Comparison of ENCODE assay signal across 8 cellular contexts in genomic region chr2:239465017-239466001, GRCh38.
DNase-seq lines count a peak whose midpoint lies in the region; ATAC-seq, FAIRE-seq and TF ChIP-seq lines count a peak whose summit lies in the region.

No MANE protein-coding gene starts in this region.

- H4K20me1 ChIP-seq in BLaER1 treated with 17β-estradiol and CSF1 and Interleukin-3, amounts not matched to agents 10 nM and 100 nM, result no peaks in the 10 kb centered on the region

- no peak overlapping the region for H3K27ac Mint-ChIP-seq in activated CD8-positive, alpha-beta T cell treated with anti-CD3 and anti-CD28 coated beads, Interleukin-2, amount 10 ng/mL, durations not matched to agents 7 days and 5 days

- H3K4me2 ChIP-seq in BLaER1 treated with 17β-estradiol and CSF1 and Interleukin-3, amounts not matched to agents 10 nM and 100 nM, result peak overlapping the region; percentile 59 to 95 (median 81)

- H3K36me3 Mint-ChIP-seq in activated CD8-positive, alpha-beta T cell treated with anti-CD3 and anti-CD28 coated beads, Interleukin-2, amount 10 ng/mL, durations not matched to agents 7 days and 5 days (ENCODE audit: low read depth), result no peaks in the 10 kb centered on the region

- CTCF ChIA-PET in activated CD8-positive, alpha-beta T cell treated with anti-CD3 and anti-CD28 coated beads, Interleukin-2, amount 10 ng/mL, durations not matched to agents 7 days and 5 days (lab: Charles Lee), result no interaction called here

- H3K9me3 ChIP-seq in BLaER1 treated with 17β-estradiol and CSF1 and Interleukin-3, amounts not matched to agents 10 nM and 100 nM (replicated peaks in 1 of 11), result peaks cover 0 to 21% (median 10%) of the 10 kb centered on the region in 11 experiments; a peak in 9 of 22 replicates
- H3K9me3 ChIP-seq in colonic mucosa, result no peaks in the 10 kb centered on the region

- H3K27ac ChIP-seq in BLaER1 treated with 17β-estradiol and CSF1 and Interleukin-3, amounts not matched to agents 10 nM and 100 nM, result peak overlapping the region in 9 of 11 experiments; percentile 5 to 89 (median 55); a peak in 13 of 22 replicates
- no peak overlapping the region for H3K27ac ChIP-seq in colonic mucosa

- intact Hi-C loops in colonic mucosa (cut with DNase I), result no loop called here

- H3K9ac ChIP-seq in BLaER1 treated with 17β-estradiol and CSF1 and Interleukin-3, amounts not matched to agents 10 nM and 100 nM, result peak overlapping the region in 5 of 11 experiments; percentile 3 to 75 (median 69); a peak in 10 of 22 replicates
- no peak overlapping the region for H3K9ac ChIP-seq in colonic mucosa (ENCODE audit: low read depth in 2 of 2, low read length in 2 of 2)

- peak overlapping the region in 1 of 10 experiments; percentile 3; a peak in 1 of 20 replicates for H3K4me3 ChIP-seq in BLaER1 treated with 17β-estradiol and CSF1 and Interleukin-3, amounts not matched to agents 10 nM and 100 nM
- no peak overlapping the region for H3K4me3 ChIP-seq in colonic mucosa

- no peak for ATAC-seq in activated CD8-positive, alpha-beta T cell treated with anti-CD3 and anti-CD28 coated beads, Interleukin-2, amount 10 ng/mL, durations not matched to agents 7 days and 5 days
- no peak for ATAC-seq in HG02885 (IDR thresholded peaks at IDR 0.05; ENCODE audit: poor library complexity, unreplicated experiment)

- FAIRE-seq in GM12891 (lab: Jason Lieb, UNC), result no peak

- H3K27me3 ChIP-seq in BLaER1 treated with 17β-estradiol and CSF1 and Interleukin-3, amounts not matched to agents 10 nM and 100 nM, result no peaks in the 10 kb centered on the region
- H3K27me3 ChIP-seq in colonic mucosa, result no peaks in the 10 kb centered on the region

- no peak overlapping the region for H3K4me3 Mint-ChIP-seq in activated CD8-positive, alpha-beta T cell treated with anti-CD3 and anti-CD28 coated beads, Interleukin-2, amount 10 ng/mL, durations not matched to agents 7 days and 5 days

- no peaks in the 10 kb centered on the region for H3K27me3 Mint-ChIP-seq in activated CD8-positive, alpha-beta T cell treated with anti-CD3 and anti-CD28 coated beads, Interleukin-2, amount 10 ng/mL, durations not matched to agents 7 days and 5 days (ENCODE audit: low read depth)

- TF ChIP-seq POLR2A in GM12891 (IDR thresholded peaks at IDR 0.05; ENCODE audit: low read depth, low read length), result no peak

- H3K36me3 ChIP-seq in BLaER1 treated with 17β-estradiol and CSF1 and Interleukin-3, amounts not matched to agents 10 nM and 100 nM, result no peaks in the 10 kb centered on the region
- no peaks in the 10 kb centered on the region for H3K36me3 ChIP-seq in colonic mucosa

- H3K9me3 Mint-ChIP-seq in activated CD8-positive, alpha-beta T cell treated with anti-CD3 and anti-CD28 coated beads, Interleukin-2, amount 10 ng/mL, durations not matched to agents 7 days and 5 days (ENCODE audit: insufficient read depth), result no peaks in the 10 kb centered on the region

- no peak for TF ChIP-seq CTCF in colonic mucosa (IDR thresholded peaks at IDR 0.05)

- DNase-seq in NAMALWA (ENCODE audit: low spot score), result peak; percentile 39
- DNase-seq in colonic mucosa, result peak; percentile 58
- peak; percentile 91 for DNase-seq in mucosa of gallbladder (ENCODE audit: low spot score)
- DNase-seq in stimulated activated CD4-positive, alpha-beta T cell treated with anti-CD3 and anti-CD28 coated beads, Interleukin-2, amount 100 ng/mL, for 48 hours, result no peak
- DNase-seq in activated CD8-positive, alpha-beta T cell treated with anti-CD3 and anti-CD28 coated beads, Interleukin-2, amount 10 ng/mL, durations not matched to agents 7 days and 5 days, result no peak
- DNase-seq in GM12891 (ENCODE audit: insufficient read length, low spot score), result no peak

- H3K4me1 ChIP-seq in BLaER1 treated with 17β-estradiol and CSF1 and Interleukin-3, amounts not matched to agents 10 nM and 100 nM, result peaks cover 44 to 49% (median 46%) of the 10 kb centered on the region in 10 experiments
- no peaks in the 10 kb centered on the region for H3K4me1 ChIP-seq in colonic mucosa

- H3K4me1 Mint-ChIP-seq in activated CD8-positive, alpha-beta T cell treated with anti-CD3 and anti-CD28 coated beads, Interleukin-2, amount 10 ng/mL, durations not matched to agents 7 days and 5 days (ENCODE audit: low read depth), result no peaks in the 10 kb centered on the region

- POLR2A ChIA-PET in activated CD8-positive, alpha-beta T cell treated with anti-CD3 and anti-CD28 coated beads, Interleukin-2, amount 10 ng/mL, durations not matched to agents 7 days and 5 days (lab: Charles Lee), result interaction anchor here (0.6 kb wide), 1 partner anchor 9 kb away, joined by 3 read pairs; no protein-coding TSS in a partner anchor

TF ChIP-seq in GM12891, 5 proteins besides CTCF, POLR2A, EP300 and RAD21:
- no peak for TF ChIP-seq POLR2AphosphoS5 (IDR thresholded peaks at IDR 0.05; ENCODE audit: low read depth, low read length)
- TF ChIP-seq PAX5 (IDR thresholded peaks at IDR 0.05; ENCODE audit: insufficient read depth, low read length, severe bottlenecking), result no peak
- no peak for TF ChIP-seq TAF1 (IDR thresholded peaks at IDR 0.05; ENCODE audit: low read depth, low read length)
- no peak for TF ChIP-seq SPI1 (IDR thresholded peaks at IDR 0.05; ENCODE audit: low read depth, low read length)
TF ChIP-seq in GM12891: peak in this region for 0.

Comparison
In these comparisons a context has a peak if more than half of its experiments do, and no peak if none do; other contexts are left out.
1. DNase-seq: peak in NAMALWA (single experiment), colonic mucosa (single experiment) and mucosa of gallbladder (single experiment); none in stimulated activated CD4-positive, alpha-beta T cell treated with anti-CD3 and anti-CD28 coated beads, Interleukin-2, amount 100 ng/mL, for 48 hours (0 of 2), activated CD8-positive, alpha-beta T cell treated with anti-CD3 and anti-CD28 coated beads, Interleukin-2, amount 10 ng/mL, durations not matched to agents 7 days and 5 days (single experiment) and GM12891 (single experiment).